In the genomic region with DNA sequence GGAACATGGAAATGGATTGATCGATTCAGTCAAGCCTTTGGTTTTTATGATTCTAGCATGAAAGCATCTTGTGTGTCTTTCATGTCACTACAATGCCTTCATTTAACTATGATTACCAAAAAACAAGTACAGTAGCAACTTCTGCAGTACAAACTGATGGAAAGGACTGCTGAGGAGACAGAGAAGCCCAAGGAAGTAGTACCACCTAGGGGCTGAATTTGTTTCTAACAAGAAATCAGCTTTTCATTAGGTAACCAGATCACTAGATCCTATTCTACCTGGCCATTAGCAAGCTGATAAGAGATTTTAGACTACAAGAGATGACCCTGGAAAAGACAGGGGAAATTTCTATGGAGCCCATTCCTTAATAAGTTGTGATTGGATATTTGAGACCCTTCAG, we compare ENCODE assay signal across 8 cellular contexts. TPM values are rescaled to one million over a fixed set of nuclear protein-coding genes. Genes with fewer than 3 reads are reported as not detected.
DNase-seq lines count a peak whose midpoint lies in the region; ATAC-seq and TF ChIP-seq lines count a peak whose summit lies in the region.

No MANE protein-coding gene starts in this region.

- DNase-seq in heart left ventricle, result no peak
- no peak for DNase-seq in left cardiac atrium
- peak; percentile 78 for DNase-seq in OCI-M1 (lab: John Stamatoyannopoulos, UW)
- peak; percentile 74 for DNase-seq in fibroblast of peridontal ligament (ENCODE audit: extremely low read depth)
- no peak for DNase-seq in type B pancreatic cell (ENCODE audit: extremely low spot score, unreplicated experiment)
- no peak for DNase-seq in retina
- DNase-seq in natural killer cell, result no peak

- no peaks in the 10 kb centered on the region for H3K27me3 ChIP-seq in heart left ventricle

- intact Hi-C loops in heart left ventricle (cut with DNase I) (loop anchor here in 1 of 10 donors (5.0 kb wide), 1 partner anchor 132 kb away; no protein-coding TSS in a partner anchor), left cardiac atrium (cut with DNase I) (no loop called here), natural killer cell (cut with micrococcal nuclease) (no loop called here)

- ATAC-seq in heart left ventricle, result no peak
- ATAC-seq in left cardiac atrium, result no peak
- ATAC-seq in natural killer cell, result no peak
- no peak for ATAC-seq in GM21723 (IDR thresholded peaks at IDR 0.05; ENCODE audit: unreplicated experiment)

- 68 to 83% (median 79%) methylated on average over 1 of the region's 1 CpG for WGBS in heart left ventricle, 4 donors

- H3K36me3 ChIP-seq in heart left ventricle, result no peaks in the 10 kb centered on the region

- no peak overlapping the region for H3K4me3 Mint-ChIP-seq in type B pancreatic cell
- H3K4me3 Mint-ChIP-seq in natural killer cell, result no peak overlapping the region

- H3K36me3 Mint-ChIP-seq in type B pancreatic cell (no peaks in the 10 kb centered on the region), natural killer cell (no peaks in the 10 kb centered on the region)

- H3K27me3 Mint-ChIP-seq in type B pancreatic cell, result no peaks in the 10 kb centered on the region
- no peaks in the 10 kb centered on the region for H3K27me3 Mint-ChIP-seq in natural killer cell (ENCODE audit: low read depth in 2 of 2)

- no peaks in the 10 kb centered on the region for H3K9me3 ChIP-seq in heart left ventricle

- TF ChIP-seq CTCF in heart left ventricle (IDR thresholded peaks at IDR 0.05) (peak in 10 of 12 donors; percentile 11 to 62 (median 44)), type B pancreatic cell (conservative IDR thresholded peaks at IDR 0.05) (peak; percentile 57), natural killer cell (IDR thresholded peaks at IDR 0.05) (no peak)

- no peak overlapping the region for H3K27ac Mint-ChIP-seq in type B pancreatic cell
- H3K27ac Mint-ChIP-seq in natural killer cell, result no peak overlapping the region

- TF ChIP-seq POLR2A in heart left ventricle (IDR thresholded peaks at IDR 0.05), result no peak

- H3K4me3 ChIP-seq in heart left ventricle, result no peak overlapping the region

- H3K9me3 Mint-ChIP-seq in type B pancreatic cell, result no peaks in the 10 kb centered on the region
- no peaks in the 10 kb centered on the region for H3K9me3 Mint-ChIP-seq in natural killer cell

- peaks cover 0 to 39% (median 26%) of the 10 kb centered on the region in 12 donors for H3K4me1 ChIP-seq in heart left ventricle

- no peak overlapping the region for H3K27ac ChIP-seq in heart left ventricle

- H3K4me1 Mint-ChIP-seq in type B pancreatic cell (ENCODE audit: unreplicated experiment) (peaks cover 16% of the 10 kb centered on the region), natural killer cell (peaks cover 16 to 18% of the 10 kb centered on the region in 2 donors)

RNA-seq across cellular contexts. Expression of a gene that starts 3.2 kb away (rescaled TPM):
- total RNA-seq in heart left ventricle (10 to 100 TPM; 13.8 to 58.2 (median 25.6) TPM), left cardiac atrium (10 to 100 TPM; 15.3 to 20.6 TPM), type B pancreatic cell (ENCODE audit: low replicate concordance) (4.4 and 6.0 TPM in 2 replicates), natural killer cell (1 to 10 TPM; 1.0 to 4.9 (median 2.7) TPM)
- polyA plus RNA-seq in heart left ventricle, result 10 to 100 TPM in 1 of 2 donors, 1 to 10 TPM in 1; 5.5 to 23.4 TPM

RNA-seq across cellular contexts. Expression of a gene that starts 11.4 kb away (rescaled TPM):
- total RNA-seq in heart left ventricle (under 1 TPM in 2 of 9 donors, not detected in 7; 0.24 to 0.25 TPM), left cardiac atrium (not detected), type B pancreatic cell (ENCODE audit: low replicate concordance) (not detected in 2 replicates), natural killer cell (not detected)
- not detected for polyA plus RNA-seq in heart left ventricle

RNA-seq across cellular contexts. Expression of a gene that starts 25.1 kb away (rescaled TPM):
- 10 to 100 TPM in 6 of 9 donors, 1 to 10 TPM in 3; 5.4 to 21.0 (median 10.4) TPM for total RNA-seq in heart left ventricle
- 1 to 10 TPM; 5.4 to 9.3 TPM for polyA plus RNA-seq in heart left ventricle
- total RNA-seq in left cardiac atrium, result 10 to 100 TPM; 10.1 to 14.5 TPM
- total RNA-seq in type B pancreatic cell (ENCODE audit: low replicate concordance), result 9.4 and 11.0 TPM in 2 replicates
- 10 to 100 TPM; 17.7 to 23.6 (median 20.4) TPM for total RNA-seq in natural killer cell

Comparison
In these comparisons a context has a peak if more than half of its experiments do, and no peak if none do; other contexts are left out.
1. DNase-seq: peak in OCI-M1 (single experiment) and fibroblast of peridontal ligament (single experiment); none in heart left ventricle (0 of 5), left cardiac atrium (single experiment), type B pancreatic cell (single experiment), retina (single experiment) and natural killer cell (single experiment).